In genomic region chr12:48104531-48104930, GRCh38 we compare ENCODE assay signal across 1 cellular context.
TF ChIP-seq lines count a peak whose summit lies in the region.

No MANE protein-coding gene starts in this region.

TF ChIP-seq in K562, 482 proteins besides CTCF, POLR2A, EP300 and RAD21:
- TF ChIP-seq SMC3 (conservative IDR thresholded peaks at IDR 0.05; ENCODE audit: insufficient read depth, low read depth, low read length) (no peak), PKNOX1 (IDR thresholded peaks at IDR 0.05) (0 out of 2 replicates have a peak, but pooled peaks have one; percentile 4), ETV5 (CRISPR knock-in tag; IDR thresholded peaks at IDR 0.05; ENCODE audit: low read depth) (no peak), ZNF41 (CRISPR knock-in tag; conservative IDR thresholded peaks at IDR 0.05) (no peak), RREB1 (CRISPR knock-in tag; IDR thresholded peaks at IDR 0.05) (no peak), NCOA4 (IDR thresholded peaks at IDR 0.05; ENCODE audit: partially characterized antibody) (no peak), MCM7 (IDR thresholded peaks at IDR 0.05) (no peak), BCOR (IDR thresholded peaks at IDR 0.05) (no peak), BRCA1 (IDR thresholded peaks at IDR 0.05) (no peak), BRCA1 (CRISPR knock-in tag; IDR thresholded peaks at IDR 0.05) (no peak)
